8 cellular contexts compared by ENCODE assay signal in genomic region chr18:21739604-21740473, GRCh38. TPM values are rescaled to one million over a fixed set of nuclear protein-coding genes. Genes with fewer than 3 reads are reported as not detected.
DNase-seq lines count a peak whose midpoint lies in the region; ATAC-seq and TF ChIP-seq lines count a peak whose summit lies in the region.

No MANE protein-coding gene starts in this region.

- DNase-seq in A673 (ENCODE audit: low spot score) (peak; percentile 35), WERI-Rb-1 (no peak), heart left ventricle (peak in 3 of 5 donors; percentile 17 to 35 (median 25)), AG08396 (ENCODE audit: low spot score) (no peak), activated gamma-delta T cell treated with Interleukin-2 at 50 U/mL for 16 hours (no peak)

- CTCF ChIA-PET in A673 (lab: Charles Lee), result interaction anchor here (0.5 to 1.1 kb wide), 3 partner anchors 139 to 512 kb away, joined by 4 to 8 read pairs (median 6); no protein-coding TSS in a partner anchor

- POLR2A ChIA-PET in A673 (lab: Charles Lee; ENCODE audit: low non-redundant PET), result interaction anchor here (0.6 kb wide), 1 partner anchor 605 kb away, joined by 4 read pairs; no protein-coding TSS in a partner anchor

- H3K9me3 ChIP-seq in A673 (ENCODE audit: low read depth, low read length, poor library complexity, severe bottlenecking) (no peaks in the 10 kb centered on the region), WERI-Rb-1 (ENCODE audit: severe bottlenecking) (peaks cover 3% of the 10 kb centered on the region), heart left ventricle (peaks cover 0 to 8% (median 0%) of the 10 kb centered on the region in 12 donors), skeletal muscle tissue (ENCODE audit: control insufficient read depth in 3 of 3, low read length in 3 of 3) (no peaks in the 10 kb centered on the region)

- H3K4me1 ChIP-seq in A673 (ENCODE audit: insufficient read depth, low read length, poor library complexity, severe bottlenecking), result peaks cover 15% of the 10 kb centered on the region
- H3K4me1 ChIP-seq in heart left ventricle, result peaks cover 0 to 36% (median 17%) of the 10 kb centered on the region in 12 donors
- peaks cover 6 to 9% (median 7%) of the 10 kb centered on the region in 3 donors for H3K4me1 ChIP-seq in skeletal muscle tissue (ENCODE audit: control insufficient read depth in 3 of 3, insufficient read depth in 3 of 3, low read length in 3 of 3)

- TF ChIP-seq CTCF in A673 (conservative IDR thresholded peaks at IDR 0.05; ENCODE audit: low read depth, low read length) (no peak), WERI-Rb-1 (IDR thresholded peaks at IDR 0.05; ENCODE audit: low read depth, low read length) (no peak), heart left ventricle (IDR thresholded peaks at IDR 0.05) (no peak)

- WGBS in heart left ventricle, 4 donors, result 41 to 54% (median 50%) methylated on average over 19 of the region's 19 CpGs

- H3K4me3 ChIP-seq in A673 (ENCODE audit: low read depth, low read length, poor library complexity, severe bottlenecking) (peak overlapping the region; percentile 92), WERI-Rb-1 (ENCODE audit: low read depth, low read length) (peak overlapping the region; percentile 36), heart left ventricle (peak overlapping the region in 11 of 12 donors; percentile 71 to 96 (median 90)), skeletal muscle tissue (ENCODE audit: low read length in 3 of 3) (peak overlapping the region; percentile 45 to 72 (median 66))

- H3K36me3 ChIP-seq in A673 (ENCODE audit: insufficient read depth, low read length, poor library complexity, severe bottlenecking), result no peaks in the 10 kb centered on the region
- H3K36me3 ChIP-seq in WERI-Rb-1, result peaks cover 16% of the 10 kb centered on the region
- H3K36me3 ChIP-seq in heart left ventricle, result no peaks in the 10 kb centered on the region
- H3K36me3 ChIP-seq in skeletal muscle tissue (ENCODE audit: control insufficient read depth in 3 of 3, insufficient read depth in 3 of 3, low read length in 3 of 3), result no peaks in the 10 kb centered on the region

- peak overlapping the region; percentile 4 to 75 (median 50) for H3K9ac ChIP-seq in skeletal muscle tissue (ENCODE audit: low read depth in 1 of 3, low read length in 3 of 3)

- no peak for TF ChIP-seq POLR2A in heart left ventricle (IDR thresholded peaks at IDR 0.05)

- TSS peak; percentile 85 for BruUV-seq in A673 (replicated peaks; lab: Mats Ljungman, UMichigan)

- H3K27ac ChIP-seq in A673 (ENCODE audit: low read depth, low read length, poor library complexity, severe bottlenecking) (peak overlapping the region; percentile 99), WERI-Rb-1 (peak overlapping the region; percentile 57), heart left ventricle (peak overlapping the region in 11 of 12 donors; percentile 56 to 99 (median 98)), skeletal muscle tissue (ENCODE audit: low read depth, low read length) (no peak overlapping the region)

- intact Hi-C loops in A673 (cut with micrococcal nuclease; ENCODE audit: unreplicated experiment) (loop anchor here (10.0 kb wide), 1 partner anchor 125 kb away; the partner anchor contains the start of gene SNRPD1), heart left ventricle (cut with DNase I) (loop anchor here in 8 of 10 donors (1.0 to 10.0 kb wide), 11 partner anchors 33 to 138 kb away; partner anchors contain the start of genes ABHD3 (in 3 of the 8), ESCO1 (in 2 of the 8) and SNRPD1 (in 2 of the 8))

- ATAC-seq in GM19035 (IDR thresholded peaks at IDR 0.05; ENCODE audit: unreplicated experiment), result peak; percentile 14
- peak; percentile 7 for ATAC-seq in HG03196 (IDR thresholded peaks at IDR 0.05; ENCODE audit: unreplicated experiment)
- ATAC-seq in heart left ventricle, result peak in 3 of 4 donors; percentile 2 to 4 (median 2)

- no peaks in the 10 kb centered on the region for H3K27me3 ChIP-seq in A673 (replicated peaks; ENCODE audit: insufficient read depth, low read depth, low read length, poor library complexity)
- H3K27me3 ChIP-seq in WERI-Rb-1 (ENCODE audit: insufficient read depth, low read depth, severe bottlenecking), result no peaks in the 10 kb centered on the region
- no peaks in the 10 kb centered on the region for H3K27me3 ChIP-seq in heart left ventricle
- H3K27me3 ChIP-seq in skeletal muscle tissue (ENCODE audit: control insufficient read depth in 3 of 3, insufficient read depth in 3 of 3, low read length in 3 of 3), result no peaks in the 10 kb centered on the region

RNA-seq across cellular contexts. Expression of gene MIB1, which starts 0.8 kb away (rescaled TPM):
- total RNA-seq in A673 (2021) (70.5 and 92.7 TPM in 2 replicates), heart left ventricle (10 to 100 TPM; 15.3 to 33.4 (median 24.0) TPM), skeletal muscle tissue (65.8 TPM)
- polyA plus RNA-seq in heart left ventricle, result 1 to 10 TPM; 2.5 to 7.2 TPM

RNA-seq across cellular contexts. Expression of gene ABHD3, which starts 35.3 kb away (rescaled TPM):
- total RNA-seq in A673 (2021) (45.4 and 47.5 TPM in 2 replicates), heart left ventricle (10 to 100 TPM in 1 of 9 donors, 1 to 10 TPM in 8; 2.1 to 15.6 (median 3.8) TPM), skeletal muscle tissue (11.5 TPM)
- 1 to 10 TPM; 8.0 to 8.7 TPM for polyA plus RNA-seq in heart left ventricle

Comparison
In these comparisons a context has a peak if more than half of its experiments do, and no peak if none do; other contexts are left out.
1. DNase-seq: peak in A673 (single experiment) and heart left ventricle (3 of 5); none in WERI-Rb-1 (single experiment), AG08396 (single experiment) and activated gamma-delta T cell treated with Interleukin-2 at 50 U/mL for 16 hours (single experiment).
2. H3K4me3 ChIP-seq: peak in every context shown above with its lines; median percentile 92 in A673; 90 in heart left ventricle; 66 in skeletal muscle tissue; 36 in WERI-Rb-1.
3. Peak in every context shown above with its lines, with median percentiles within 50 percentile points of each other: ATAC-seq.